In genomic region chr20:1323256-1323655, GRCh38 we compare ENCODE assay signal across 11 cellular contexts. TPM values are rescaled to one million over a fixed set of nuclear protein-coding genes. Genes with fewer than 3 reads are reported as not detected.
DNase-seq lines count a peak whose midpoint lies in the region; FAIRE-seq and TF ChIP-seq lines count a peak whose summit lies in the region.
"Had no signal": no experiment of that assay in that cellular context is flagged by ENCODE, and none has a peak within 500 bp of the region (broad histone marks: within the 10 kb centered on the region; RNA-seq: fewer than 3 reads in every experiment).

No MANE protein-coding gene starts in this region.

- no peak overlapping the region for H2BK120ac ChIP-seq in mesendoderm (ENCODE audit: low read depth, low read length)

- peak overlapping the region in 2 of 4 donors; percentile 33 to 51 for H3K4me3 Mint-ChIP-seq in IgD-negative memory B cell

- H3K4me1 ChIP-seq in keratinocyte (ENCODE audit: control insufficient read depth, extremely low read depth, insufficient read depth, low read length) (peaks cover 43% of the 10 kb centered on the region), smooth muscle cell (ENCODE audit: low read depth) (peaks cover 21% of the 10 kb centered on the region), prostate gland (replicated peaks) (no peaks in the 10 kb centered on the region), mesendoderm (ENCODE audit: control insufficient read depth, low read depth, low read length) (peaks cover 5% of the 10 kb centered on the region)

- H3K36me3 ChIP-seq in brain microvascular endothelial cell (replicated peaks): no peaks in the 10 kb centered on the region
- H3K36me3 ChIP-seq in keratinocyte (ENCODE audit: control insufficient read depth in 2 of 2, extremely low read depth in 1 of 2, insufficient read depth in 2 of 2, low read length in 2 of 2): peaks cover 0 to 1% of the 10 kb centered on the region in 2 experiments
- no peaks in the 10 kb centered on the region for H3K36me3 ChIP-seq in smooth muscle cell (ENCODE audit: low read depth)
- H3K36me3 ChIP-seq in prostate gland: no peaks in the 10 kb centered on the region
- no peaks in the 10 kb centered on the region for H3K36me3 ChIP-seq in mesendoderm (ENCODE audit: control insufficient read depth, insufficient read depth, low read length)

- intact Hi-C loops in prostate gland (cut with DNase I): no loop called here

- H3K79me2 ChIP-seq in keratinocyte (ENCODE audit: control insufficient read depth, insufficient read depth, low read length): peaks cover 30% of the 10 kb centered on the region
- peaks cover 10% of the 10 kb centered on the region for H3K79me2 ChIP-seq in smooth muscle cell (ENCODE audit: low read depth)
- peaks cover 16% of the 10 kb centered on the region for H3K79me2 ChIP-seq in mesendoderm (ENCODE audit: control insufficient read depth, insufficient read depth, low read length)

- peaks cover 6% of the 10 kb centered on the region for H3F3A ChIP-seq in smooth muscle cell (ENCODE audit: low read depth)

- dilution Hi-C loops in keratinocyte (cut with MboI; ENCODE audit: extremely low pct_ligation_motif_present, low sequenced_read_pairs): no loop called here

- H3K9me1 ChIP-seq in keratinocyte (ENCODE audit: control insufficient read depth, extremely low read depth, insufficient read depth, low read length): peaks cover 2% of the 10 kb centered on the region

- H3K9me3 ChIP-seq in keratinocyte (ENCODE audit: control insufficient read depth, low read depth, low read length) (no peaks in the 10 kb centered on the region), smooth muscle cell (replicated peaks; ENCODE audit: low read depth) (no peaks in the 10 kb centered on the region), prostate gland (no peaks in the 10 kb centered on the region)

- in situ Hi-C loops in brain microvascular endothelial cell (cut with HindIII; ENCODE audit: low pct_ligation_motif_present, low sequenced_read_pairs): loop anchor here (25.0 kb wide), 1 partner anchor 114 kb away; no protein-coding TSS in a partner anchor

- H3K27ac Mint-ChIP-seq in IgD-negative memory B cell: peak overlapping the region in 2 of 3 donors; percentile 45 to 80

- no peak overlapping the region for H3K56ac ChIP-seq in mesendoderm (ENCODE audit: low read length)

- H3K4me3 ChIP-seq in brain microvascular endothelial cell (ENCODE audit: low read depth, low read length): no peak overlapping the region
- no peak overlapping the region for H3K4me3 ChIP-seq in keratinocyte (ENCODE audit: control insufficient read depth in 2 of 3, extremely low read depth in 1 of 3, insufficient read depth in 2 of 3, low read depth in 1 of 3, low read length in 3 of 3)
- no peak overlapping the region for H3K4me3 ChIP-seq in smooth muscle cell
- no peak overlapping the region for H3K4me3 ChIP-seq in prostate gland
- no peak overlapping the region for H3K4me3 ChIP-seq in mesendoderm (ENCODE audit: low read length)

- H2BK15ac ChIP-seq in mesendoderm (replicated peaks; ENCODE audit: low read depth): no peak overlapping the region

- peaks cover 20% of the 10 kb centered on the region for H3K79me1 ChIP-seq in mesendoderm (ENCODE audit: low read length)

- no peak overlapping the region for H4K5ac ChIP-seq in mesendoderm (ENCODE audit: low read length)

- H4K8ac ChIP-seq in mesendoderm (ENCODE audit: low read depth, low read length): no peak overlapping the region

- 84% methylated on average over 6 of the region's 6 CpGs for WGBS in smooth muscle cell (ENCODE audit: low lambda C conversion rate)
- WGBS in prostate gland: 72% methylated on average over 6 of the region's 6 CpGs
- no CpG with 5 or more reads among the region's 6 CpGs for WGBS in mesendoderm (ENCODE audit: extremely low coverage, insufficient coverage, low lambda C conversion rate)

- peak overlapping the region; percentile 84 for H2AFZ ChIP-seq in keratinocyte (ENCODE audit: control insufficient read depth, low read length)
- H2AFZ ChIP-seq in smooth muscle cell (ENCODE audit: low read depth): no peak overlapping the region

- DNase-seq in brain microvascular endothelial cell: no peak
- no peak for DNase-seq in keratinocyte (ENCODE audit: low read depth, low spot score)
- DNase-seq in smooth muscle cell (lab: John Stamatoyannopoulos, UW; ENCODE audit: unreplicated experiment): no peak
- DNase-seq in urothelium cell line (ENCODE audit: low spot score): no peak
- no peak for DNase-seq in prostate gland (ENCODE audit: low spot score)
- DNase-seq in activated naive CD4-positive, alpha-beta T cell (lab: John Stamatoyannopoulos, UW): no peak
- DNase-seq in mesendoderm: no peak
- DNase-seq: activated CD4-positive, alpha-beta T cell treated with anti-CD3 and anti-CD28 coated beads for 1 hour; NCI-H187 had no signal

- no peaks in the 10 kb centered on the region for H3K27me3 Mint-ChIP-seq in IgD-negative memory B cell

- peaks cover 0 to 11% (median 5%) of the 10 kb centered on the region in 3 donors for H3K4me1 Mint-ChIP-seq in IgD-negative memory B cell

- peak overlapping the region; percentile 47 for H3K4me2 ChIP-seq in keratinocyte (ENCODE audit: control insufficient read depth, extremely low read depth, insufficient read depth, low read depth, low read length)
- no peak overlapping the region for H3K4me2 ChIP-seq in smooth muscle cell
- H3K4me2 ChIP-seq in mesendoderm (ENCODE audit: low read length): no peak overlapping the region

- H2BK5ac ChIP-seq in mesendoderm (ENCODE audit: low read length): no peak overlapping the region

- FAIRE-seq in keratinocyte (lab: Jason Lieb, UNC) (peak; percentile 23), urothelium cell line (lab: Jason Lieb, UNC) (no peak)

- no peaks in the 10 kb centered on the region for H3K9me3 Mint-ChIP-seq in IgD-negative memory B cell

- no peak for TF ChIP-seq POLR2A in prostate gland (IDR thresholded peaks at IDR 0.05)

- no peak overlapping the region for H3K4ac ChIP-seq in mesendoderm (ENCODE audit: low read depth, low read length)

- H4K20me1 ChIP-seq in keratinocyte (ENCODE audit: control insufficient read depth, extremely low read depth, insufficient read depth, low read length): no peaks in the 10 kb centered on the region
- H4K20me1 ChIP-seq in smooth muscle cell (ENCODE audit: low read depth): peaks cover 5% of the 10 kb centered on the region

- TF ChIP-seq CTCF in brain microvascular endothelial cell (IDR thresholded peaks at IDR 0.05; ENCODE audit: low read depth, low read length, missing control alignments) (no peak), keratinocyte (optimal IDR thresholded peaks at IDR 0.05 in 1 of 3, IDR thresholded peaks at IDR 0.05 in 1 of 3, conservative IDR thresholded peaks at IDR 0.05 in 1 of 3; ENCODE audit: extremely low read depth in 1 of 3, insufficient read depth in 2 of 3, low read length in 3 of 3) (no peak), smooth muscle cell (IDR thresholded peaks at IDR 0.05; ENCODE audit: borderline replicate concordance, insufficient read depth, poor library complexity, severe bottlenecking) (no peak), prostate gland (IDR thresholded peaks at IDR 0.05) (no peak)

- H3K27me3 ChIP-seq in brain microvascular endothelial cell (replicated peaks) (no peaks in the 10 kb centered on the region), keratinocyte (ENCODE audit: control insufficient read depth, extremely low read depth, insufficient read depth, low read length) (no peaks in the 10 kb centered on the region), smooth muscle cell (ENCODE audit: low read depth) (no peaks in the 10 kb centered on the region), prostate gland (replicated peaks; ENCODE audit: insufficient read depth) (no peaks in the 10 kb centered on the region), mesendoderm (ENCODE audit: insufficient read depth, low read length, poor library complexity) (no peaks in the 10 kb centered on the region)

- H2AK5ac ChIP-seq in mesendoderm (ENCODE audit: low read length): no peak overlapping the region

- peak overlapping the region; percentile 67 for H3K9ac ChIP-seq in keratinocyte (ENCODE audit: control insufficient read depth, extremely low read depth, insufficient read depth, low read length)
- H3K9ac ChIP-seq in smooth muscle cell (ENCODE audit: low read depth): no peak overlapping the region
- H3K9ac ChIP-seq in mesendoderm (ENCODE audit: low read length): no peak overlapping the region

- H3K23ac ChIP-seq in mesendoderm (ENCODE audit: low read length): no peak overlapping the region

- H3K18ac ChIP-seq in mesendoderm (ENCODE audit: low read length): no peak overlapping the region

- peaks cover 1% of the 10 kb centered on the region for H3K36me3 Mint-ChIP-seq in IgD-negative memory B cell

- H3K27ac ChIP-seq in brain microvascular endothelial cell (peak overlapping the region; percentile 62), keratinocyte (ENCODE audit: control insufficient read depth, insufficient read depth, low read length) (peak overlapping the region; percentile 89), smooth muscle cell (ENCODE audit: low read depth) (peak overlapping the region; percentile 67), prostate gland (no peak overlapping the region), mesendoderm (ENCODE audit: low read depth, low read length) (no peak overlapping the region)
- H3K27ac ChIP-seq: HL-60 had no signal

RNA-seq across cellular contexts. Expression of gene SDCBP2, which starts 5.7 kb away (rescaled TPM):
- polyA plus RNA-seq in IgD-negative memory B cell: 0.91 TPM
- polyA plus RNA-seq in keratinocyte: 27.8 to 78.9 TPM (median 36.0 TPM) in 3 replicates
- polyA plus RNA-seq in keratinocyte (2011; ENCODE audit: low read depth): 169 TPM
- 35.5 and 51.1 TPM in 2 replicates for polyA plus RNA-seq in keratinocyte (2011; cell fraction: cytosol; rRNA removed)
- 75.7 and 82.7 TPM in 2 replicates for polyA plus RNA-seq in keratinocyte (2011; cell fraction: nucleus; rRNA removed)
- polyA plus RNA-seq in keratinocyte (2012; ENCODE audit: low replicate concordance): 22.3 and 259 TPM in 2 replicates
- polyA minus RNA-seq in keratinocyte: 7.2 to 26.4 TPM (median 15.1 TPM) in 3 replicates
- 35.1 TPM for polyA minus RNA-seq in keratinocyte (2011; cell fraction: cytosol; rRNA and poly(A)+ RNA removed)
- 30.1 and 36.9 TPM in 2 replicates for polyA minus RNA-seq in keratinocyte (2011; cell fraction: nucleus; rRNA and poly(A)+ RNA removed)
- total RNA-seq in smooth muscle cell: 2.9 and 3.6 TPM in 2 replicates
- 2.6 and 4.7 TPM in 2 replicates for polyA plus RNA-seq in smooth muscle cell
- total RNA-seq in prostate gland: 1 to 10 TPM; 4.0 to 7.3 TPM
- 1.2 TPM for polyA plus RNA-seq in mesendoderm (2013, experiment 1 of 2)
- 1.1 TPM for polyA plus RNA-seq in mesendoderm (2013, experiment 2 of 2)

RNA-seq across cellular contexts. Expression of gene SNPH, which starts 57.2 kb away (rescaled TPM):
- polyA plus RNA-seq in IgD-negative memory B cell (1.3 TPM), keratinocyte (1.3 to 2.4 TPM (median 1.4 TPM) in 3 replicates), smooth muscle cell (3.0 and 3.1 TPM in 2 replicates)
- 1.7 TPM for polyA plus RNA-seq in keratinocyte (2011; ENCODE audit: low read depth)
- 1.0 and 2.7 TPM in 2 replicates for polyA plus RNA-seq in keratinocyte (2011; cell fraction: cytosol; rRNA removed)
- 3.7 and 5.6 TPM in 2 replicates for polyA plus RNA-seq in keratinocyte (2011; cell fraction: nucleus; rRNA removed)
- polyA plus RNA-seq in keratinocyte (2012; ENCODE audit: low replicate concordance): 2.7 and 5.2 TPM in 2 replicates
- 2.4 to 5.5 TPM (median 3.2 TPM) in 3 replicates for polyA minus RNA-seq in keratinocyte
- polyA minus RNA-seq in keratinocyte (2011; cell fraction: cytosol; rRNA and poly(A)+ RNA removed): 3.3 TPM
- 4.0 and 4.9 TPM in 2 replicates for polyA minus RNA-seq in keratinocyte (2011; cell fraction: nucleus; rRNA and poly(A)+ RNA removed)
- total RNA-seq in smooth muscle cell (3.0 and 3.2 TPM in 2 replicates), prostate gland (10 to 100 TPM in 1 of 2 donors, 1 to 10 TPM in 1; 4.5 to 12.3 TPM)
- 0.51 TPM for polyA plus RNA-seq in mesendoderm (2013, experiment 1 of 2)
- 0.60 TPM for polyA plus RNA-seq in mesendoderm (2013, experiment 2 of 2)

Comparison
In these comparisons a context has a peak if more than half of its experiments do, and no peak if none do; other contexts are left out.
1. H3K27ac ChIP-seq: peak in brain microvascular endothelial cell (single experiment), keratinocyte (single experiment) and smooth muscle cell (single experiment); none in prostate gland (0 of 2) and mesendoderm (single experiment).